19 cellular contexts compared by ENCODE assay signal in the genomic region with DNA sequence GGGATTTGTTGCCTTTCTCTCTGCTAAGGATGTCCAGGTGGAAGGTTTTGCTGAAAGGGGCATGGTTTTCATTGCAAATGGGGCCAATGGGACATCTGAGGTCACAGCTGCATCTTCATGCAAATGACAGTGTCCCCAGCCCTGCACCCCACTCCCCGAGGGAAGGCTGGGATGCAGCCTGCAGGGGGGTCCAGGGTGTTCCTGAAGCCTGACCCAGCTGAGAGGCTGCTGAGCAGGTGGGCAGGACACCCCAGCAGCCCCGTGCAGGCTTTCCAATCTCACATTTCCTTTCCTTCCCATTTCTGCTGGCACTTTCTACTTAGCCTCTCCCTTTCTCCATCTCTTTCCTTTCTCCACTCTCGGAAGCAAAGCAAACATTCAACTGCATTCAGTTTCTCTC.
"Had no signal": no experiment of that assay in that cellular context is flagged by ENCODE, and none has a peak within 500 bp of the region (broad histone marks: within the 10 kb centered on the region; RNA-seq: fewer than 3 reads in every experiment).

No MANE protein-coding gene starts in this region.

- H3K4me1 ChIP-seq: vagina had no signal

- H3K9me3 ChIP-seq: body of pancreas, gastroesophageal sphincter, left lung, mucosa of descending colon, tibial nerve, vagina had no signal

- H3K27ac ChIP-seq: body of pancreas, gastroesophageal sphincter, hepatocyte, left lung, tibial nerve, vagina had no signal

- H3K79me2 ChIP-seq: hepatocyte had no signal

- H2AFZ ChIP-seq: hepatocyte had no signal

- H3K36me3 ChIP-seq: gastroesophageal sphincter, left lung, tibial nerve, vagina had no signal

- H3K27ac Mint-ChIP-seq: activated CD4-positive, alpha-beta T cell treated with anti-CD3 and anti-CD28 coated beads for 36 hours; activated CD8-positive, alpha-beta T cell treated with anti-CD3 and anti-CD28 coated beads for 36 hours; activated naive CD8-positive, alpha-beta T cell treated with anti-CD3 and anti-CD28 coated beads for 36 hours; naive thymus-derived CD8-positive, alpha-beta T cell; stimulated activated memory B cell treated with anti-CD40 and anti-IgM and Interleukin-4, amounts not matched to agents 10 μg/mL and 1 μg/mL and 100 μg/mL, for 72 hours had no signal

- H3K27me3 ChIP-seq: body of pancreas, tibial nerve, vagina had no signal

- H3K27me3 Mint-ChIP-seq: activated CD4-positive, alpha-beta T cell treated with anti-CD3 and anti-CD28 coated beads for 36 hours; activated naive CD8-positive, alpha-beta T cell treated with anti-CD3 and anti-CD28 coated beads for 36 hours had no signal

- H3K36me3 Mint-ChIP-seq: activated naive CD8-positive, alpha-beta T cell treated with anti-CD3 and anti-CD28 coated beads for 36 hours; naive thymus-derived CD8-positive, alpha-beta T cell; stimulated activated memory B cell treated with anti-CD40 and anti-IgM and Interleukin-4, amounts not matched to agents 10 μg/mL and 1 μg/mL and 100 μg/mL, for 72 hours had no signal

- H3K4me3 ChIP-seq: body of pancreas, gastroesophageal sphincter, hepatocyte, left lung, mucosa of descending colon, tibial nerve, vagina had no signal

- H3K4me3 Mint-ChIP-seq: activated CD4-positive, alpha-beta T cell treated with anti-CD3 and anti-CD28 coated beads for 36 hours; activated CD8-positive, alpha-beta T cell treated with anti-CD3 and anti-CD28 coated beads for 36 hours; stimulated activated memory B cell treated with anti-CD40 and anti-IgM and Interleukin-4, amounts not matched to agents 10 μg/mL and 1 μg/mL and 100 μg/mL, for 72 hours had no signal

- DNase-seq: activated CD4-positive, alpha-beta T cell treated with anti-CD3 and anti-CD28 coated beads for 36 hours; activated CD8-positive, alpha-beta memory T cell treated with anti-CD3 and anti-CD28 coated beads, Interleukin-2, amount 50 U/mL, for 4 hours; activated CD8-positive, alpha-beta T cell treated with anti-CD3 and anti-CD28 coated beads for 36 hours; activated naive CD8-positive, alpha-beta T cell treated with anti-CD3 and anti-CD28 coated beads for 36 hours; activated T-cell treated with anti-CD3 and anti-CD28 coated beads, Interleukin-2, amount 50 U/mL, for 48 hours; amygdala; body of pancreas; cerebellar nuclear complex; dermis blood vessel endothelial cell; left lung; mucosa of descending colon; naive thymus-derived CD8-positive, alpha-beta T cell; retina; WERI-Rb-1 had no signal

- ATAC-seq: activated CD4-positive, alpha-beta T cell treated with anti-CD3 and anti-CD28 coated beads for 36 hours; activated CD8-positive, alpha-beta T cell treated with anti-CD3 and anti-CD28 coated beads for 36 hours; body of pancreas; gastroesophageal sphincter; left lung; mucosa of descending colon; naive thymus-derived CD8-positive, alpha-beta T cell; stimulated activated memory B cell treated with anti-CD40 and anti-IgM and Interleukin-4, amounts not matched to agents 10 μg/mL and 1 μg/mL and 100 μg/mL, for 72 hours had no signal
